8 cellular contexts compared by ENCODE assay signal in the genomic region with DNA sequence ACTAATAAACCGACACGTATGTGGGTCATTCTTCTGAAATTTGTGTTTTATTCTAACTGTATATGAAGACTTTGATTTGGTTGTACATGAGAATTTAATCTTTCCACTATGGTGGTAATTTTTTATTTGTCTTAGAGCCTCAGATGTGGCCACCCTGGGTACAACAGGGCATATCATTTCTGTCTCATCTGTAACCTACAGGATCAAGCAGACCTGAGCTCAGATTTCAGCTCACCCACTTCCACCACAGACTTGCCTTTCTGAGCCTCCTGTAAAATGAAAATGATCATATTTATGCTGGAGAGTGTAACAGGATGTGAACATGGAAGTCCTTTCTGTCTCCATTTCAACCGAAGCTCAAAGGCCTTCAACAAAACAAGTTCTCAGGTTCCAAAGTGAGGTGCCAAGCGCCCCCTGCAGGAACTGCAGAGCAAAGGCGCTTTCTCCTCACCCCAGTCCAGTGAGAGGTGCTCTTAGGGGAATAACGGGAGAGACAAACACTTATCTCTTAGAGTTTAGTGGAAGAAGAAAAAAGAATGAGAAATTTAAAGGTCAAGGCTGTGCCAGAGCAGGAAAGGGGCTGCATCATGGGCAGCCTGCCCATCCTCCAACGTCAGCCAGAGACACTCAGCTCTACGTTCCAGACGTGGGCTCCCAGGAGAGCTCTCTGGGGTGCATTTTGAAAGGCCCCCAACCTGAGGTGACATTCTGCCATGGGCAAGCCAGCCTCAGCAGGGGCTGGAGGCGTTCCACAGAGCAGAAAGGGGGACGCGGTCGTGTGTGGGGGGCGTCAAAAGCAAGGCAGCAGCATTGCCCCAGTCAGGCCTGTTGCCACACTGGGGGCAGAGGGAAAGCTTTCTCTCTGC. TPM values are rescaled to one million over a fixed set of nuclear protein-coding genes. Genes with fewer than 3 reads are reported as not detected.
DNase-seq lines count a peak whose midpoint lies in the region; ATAC-seq and TF ChIP-seq lines count a peak whose summit lies in the region.

No MANE protein-coding gene starts in this region.

- H3K4me3 ChIP-seq in body of pancreas (no peak overlapping the region), right lobe of liver (no peak overlapping the region)

- TF ChIP-seq POLR2A in body of pancreas (IDR thresholded peaks at IDR 0.05) = no peak
- TF ChIP-seq POLR2A in right lobe of liver (IDR thresholded peaks at IDR 0.05) = no peak

- TF ChIP-seq CTCF in GM12874 (IDR thresholded peaks at IDR 0.05; ENCODE audit: insufficient read depth, low read depth, low read length) (peak; percentile 87), body of pancreas (IDR thresholded peaks at IDR 0.05) (peak; percentile 70 to 88 (median 80)), right lobe of liver (IDR thresholded peaks at IDR 0.05) (peak; percentile 58 to 84 (median 72))

- 31 to 42% methylated on average over 14 of the region's 14 CpGs for WGBS in body of pancreas, 2 donors
- 47% methylated on average over 12 of the region's 14 CpGs for WGBS in right lobe of liver (ENCODE audit: insufficient coverage, low coverage, low lambda C conversion rate, missing lambda C conversion rate)

- peak; percentile 77 for DNase-seq in AG08395 (ENCODE audit: low spot score)
- peak; percentile 30 for DNase-seq in NCI-H1048 (lab: John Stamatoyannopoulos, UW)
- DNase-seq in T-helper 1 cell = peak in 3 of 5 donors; percentile 20 to 55 (median 30)
- peak; percentile 54 to 66 (median 61) for DNase-seq in body of pancreas
- DNase-seq in right lobe of liver = peak; percentile 39 to 61 (median 53)
- peak; percentile 5 to 20 for DNase-seq in stimulated activated CD8-positive, alpha-beta memory T cell treated with anti-CD3 and anti-CD28 coated beads, Interleukin-7, amount 100 ng/mL, for 4 hours (ENCODE audit: low read depth in 2 of 2)

- no peaks in the 10 kb centered on the region for H3K27me3 ChIP-seq in body of pancreas
- H3K27me3 ChIP-seq in right lobe of liver = no peaks in the 10 kb centered on the region

- H3K27ac ChIP-seq in body of pancreas (no peak overlapping the region), right lobe of liver (no peak overlapping the region)

- ATAC-seq in body of pancreas (peak; percentile 81), right lobe of liver (peak; percentile 78 to 87 (median 85)), GM18861 (IDR thresholded peaks at IDR 0.05; ENCODE audit: unreplicated experiment) (no peak)

- H3K36me3 ChIP-seq in body of pancreas (replicated peaks in 1 of 2; ENCODE audit: insufficient read depth in 1 of 2, low read depth in 2 of 2) (no peaks in the 10 kb centered on the region), right lobe of liver (no peaks in the 10 kb centered on the region)

- peaks cover 8% of the 10 kb centered on the region for H3K4me1 ChIP-seq in body of pancreas
- H3K4me1 ChIP-seq in right lobe of liver = no peaks in the 10 kb centered on the region

- H3K9me3 ChIP-seq in body of pancreas = no peaks in the 10 kb centered on the region
- H3K9me3 ChIP-seq in right lobe of liver = no peaks in the 10 kb centered on the region

- intact Hi-C loops in body of pancreas (cut with DNase I) = loop anchor here (10.0 kb wide), 1 partner anchor 553 kb away; no protein-coding TSS in a partner anchor
- intact Hi-C loops in right lobe of liver (cut with DNase I) = no loop called here

RNA-seq across cellular contexts. Expression of a gene that starts 23.1 kb away (rescaled TPM):
- 100 to 1,000 TPM; 292 to 618 TPM for total RNA-seq in body of pancreas
- 100 to 1,000 TPM in 2 of 6 experiments, 10 to 100 TPM in 2, 1 to 10 TPM in 2; 7.1 to 140 (median 55.5) TPM for total RNA-seq in right lobe of liver

RNA-seq across cellular contexts. Expression of a gene that starts 30.4 kb away (rescaled TPM):
- total RNA-seq in body of pancreas (10 to 100 TPM in 1 of 2 donors, 1 to 10 TPM in 1; 8.6 to 15.5 TPM), right lobe of liver (10 to 100 TPM in 5 of 6 experiments, 1 to 10 TPM in 1; 9.8 to 17.6 (median 12.9) TPM)

Comparison
In these comparisons a context has a peak if more than half of its experiments do, and no peak if none do; other contexts are left out.
1. DNase-seq: peak in every context shown above with its lines; median percentile 77 in AG08395; 61 in body of pancreas; 53 in right lobe of liver; 30 in NCI-H1048; 30 in T-helper 1 cell; 12 in stimulated activated CD8-positive, alpha-beta memory T cell treated with anti-CD3 and anti-CD28 coated beads, Interleukin-7, amount 100 ng/mL, for 4 hours.